Comparison of ENCODE assay signal across 1 cellular context in the genomic region with DNA sequence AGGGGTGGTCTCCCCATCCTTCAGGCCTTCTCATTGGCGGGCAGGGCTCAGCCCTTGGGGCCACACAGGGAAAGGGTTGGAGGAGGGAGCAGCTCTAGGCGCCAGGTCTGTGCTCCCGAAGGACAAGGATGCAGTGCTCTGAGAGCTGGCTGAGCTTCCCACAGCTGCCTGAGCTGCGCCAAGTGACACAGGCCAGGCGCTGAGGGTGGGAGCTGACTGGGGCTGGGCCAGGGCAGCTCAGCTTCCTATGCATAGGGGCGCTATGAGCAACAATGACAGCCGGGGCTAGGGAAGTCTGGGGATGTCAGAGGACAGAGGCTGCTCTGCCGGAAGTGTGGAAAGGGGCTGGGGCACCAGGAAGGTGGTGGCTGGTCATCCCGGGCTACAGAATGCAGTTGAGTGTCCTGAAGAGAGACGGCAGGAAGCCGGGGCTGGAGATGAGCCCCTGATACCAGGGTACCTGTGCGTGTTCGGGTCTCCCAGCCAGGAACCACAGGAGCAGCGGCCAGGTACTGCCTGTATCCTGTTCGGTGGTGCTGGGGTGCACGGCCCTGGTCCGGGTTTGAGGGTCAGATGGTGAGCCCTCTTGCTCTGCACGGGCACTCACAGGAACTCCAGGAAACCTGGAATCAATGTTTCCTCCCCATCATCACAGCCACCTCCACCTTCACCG.
TF ChIP-seq lines count a peak whose summit lies in the region.

No MANE protein-coding gene starts in this region.

TF ChIP-seq in H1, 55 proteins besides CTCF, POLR2A, EP300 and RAD21:
- TF ChIP-seq SIRT6 (IDR thresholded peaks at IDR 0.05; ENCODE audit: low read length) (no peak), TBP (IDR thresholded peaks at IDR 0.05; ENCODE audit: low read depth, low read length) (no peak), RNF2 (IDR thresholded peaks at IDR 0.05; ENCODE audit: borderline replicate concordance, low read depth, low read length, missing control alignments, poor library complexity, severe bottlenecking) (no peak), SP4 (IDR thresholded peaks at IDR 0.05; ENCODE audit: low read length) (no peak), CHD1 (IDR thresholded peaks at IDR 0.05; ENCODE audit: low read depth, low read length) (no peak)
- TF ChIP-seq, protein P1, sequence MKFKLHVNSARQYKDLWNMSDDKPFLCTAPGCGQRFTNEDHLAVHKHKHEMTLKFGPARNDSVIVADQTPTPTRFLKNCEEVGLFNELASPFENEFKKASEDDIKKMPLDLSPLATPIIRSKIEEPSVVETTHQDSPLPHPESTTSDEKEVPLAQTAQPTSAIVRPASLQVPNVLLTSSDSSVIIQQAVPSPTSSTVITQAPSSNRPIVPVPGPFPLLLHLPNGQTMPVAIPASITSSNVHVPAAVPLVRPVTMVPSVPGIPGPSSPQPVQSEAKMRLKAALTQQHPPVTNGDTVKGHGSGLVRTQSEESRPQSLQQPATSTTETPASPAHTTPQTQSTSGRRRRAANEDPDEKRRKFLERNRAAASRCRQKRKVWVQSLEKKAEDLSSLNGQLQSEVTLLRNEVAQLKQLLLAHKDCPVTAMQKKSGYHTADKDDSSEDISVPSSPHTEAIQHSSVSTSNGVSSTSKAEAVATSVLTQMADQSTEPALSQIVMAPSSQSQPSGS (IDR thresholded peaks at IDR 0.05; ENCODE audit: low read length), result no peak
